ENCODE assay signal across 8 cellular contexts in the genomic region with DNA sequence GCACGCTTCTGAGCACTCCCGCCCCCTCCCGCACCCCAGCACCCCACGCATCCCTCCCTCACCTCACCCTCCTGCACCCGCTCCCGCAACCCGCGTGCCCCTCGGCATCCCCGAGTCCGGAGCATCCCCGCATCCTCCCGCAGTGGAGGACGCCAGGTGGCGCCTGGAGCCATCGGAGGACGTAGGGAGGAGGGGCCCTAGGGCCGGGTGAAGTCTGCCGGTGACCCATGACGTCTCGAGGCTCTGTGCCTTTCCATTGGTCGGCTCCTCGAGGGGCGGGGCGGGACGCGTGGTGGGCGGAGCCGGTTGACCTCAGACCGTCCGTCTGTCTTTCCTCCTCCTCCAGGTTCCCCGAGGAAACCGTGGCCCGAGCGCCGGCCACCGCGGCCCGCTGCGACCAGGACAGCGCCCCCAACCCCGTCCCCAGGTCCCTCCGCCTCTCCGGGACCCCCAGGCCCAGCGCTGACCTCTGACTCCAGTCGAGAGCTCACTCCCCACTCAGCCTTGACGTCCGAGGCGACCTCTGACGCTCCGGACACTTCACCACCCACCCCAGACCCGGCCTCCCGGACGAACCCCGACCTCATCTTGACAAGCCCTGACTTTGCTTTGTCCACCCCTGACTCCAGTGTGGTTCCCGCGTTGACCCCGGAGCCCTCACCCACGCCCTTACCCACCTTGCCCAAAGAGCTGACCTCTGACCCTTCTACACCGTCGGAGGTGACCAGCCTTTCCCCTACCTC. TPM values are rescaled to one million over a fixed set of nuclear protein-coding genes. Genes with fewer than 3 reads are reported as not detected.
DNase-seq lines count a peak whose midpoint lies in the region; ATAC-seq and TF ChIP-seq lines count a peak whose summit lies in the region.

No MANE protein-coding gene starts in this region.

- H3K36me3 ChIP-seq in psoas muscle (ENCODE audit: insufficient read depth in 1 of 2, low read depth in 1 of 2) (no peaks in the 10 kb centered on the region), uterus (no peaks in the 10 kb centered on the region)

- peak; percentile 91 for ATAC-seq in HG02884 (IDR thresholded peaks at IDR 0.05; ENCODE audit: unreplicated experiment)
- peak; percentile 98 for ATAC-seq in left ventricle myocardium superior
- ATAC-seq in psoas muscle: peak; percentile 80 to 91 (median 84)

- peak overlapping the region; percentile 71 for H3K4me3 ChIP-seq in psoas muscle
- peak overlapping the region; percentile 22 to 44 for H3K4me3 ChIP-seq in uterus

- H3K9me3 ChIP-seq in psoas muscle (no peaks in the 10 kb centered on the region), uterus (no peaks in the 10 kb centered on the region)

- WGBS in psoas muscle, 3 donors: 8 to 10% (median 9%) methylated on average over 39 to 61 of the region's 61 CpGs

- H3K27me3 ChIP-seq in psoas muscle (ENCODE audit: insufficient read depth in 3 of 3, low read length in 2 of 3): no peaks in the 10 kb centered on the region
- no peaks in the 10 kb centered on the region for H3K27me3 ChIP-seq in uterus

- intact Hi-C loops in left ventricle myocardium superior (cut with micrococcal nuclease): loop anchor here (10.0 kb wide), 1 partner anchor 88 kb away; the partner anchor contains the start of genes ZNF524 and ZNF865
- intact Hi-C loops in psoas muscle (cut with DNase I): loop anchor here (1.0 to 5.0 kb wide), 4 partner anchors 64 to 115 kb away; partner anchors contain the start of gene ZNF579 (in 1 of the 2)
- intact Hi-C loops in uterus (cut with DNase I; ENCODE audit: low total_unique reads): loop anchor here (10.0 kb wide), 1 partner anchor 88 kb away; the partner anchor contains the start of genes ZNF524 and ZNF865

- DNase-seq in GM13976 (ENCODE audit: low spot score) (peak; percentile 100), NCI-H146 treated with DMSO at 0.1 percent for 48 hours (lab: John Stamatoyannopoulos, UW; ENCODE audit: unreplicated experiment) (peak; percentile 82), T-helper 1 cell (peak; percentile 81 to 89 (median 86)), amygdala (lab: John Stamatoyannopoulos, UW) (peak; percentile 17 to 96 (median 87)), left ventricle myocardium superior (peak; percentile 97), psoas muscle (peak; percentile 94 to 97), uterus (peak; percentile 92 to 94)

- H3K4me1 ChIP-seq in psoas muscle: peaks cover 15% of the 10 kb centered on the region
- peaks cover 0 to 4% of the 10 kb centered on the region in 2 donors for H3K4me1 ChIP-seq in uterus

- in situ Hi-C loops in GM13976 (cut with MboI; ENCODE audit: low sequenced_read_pairs, unreplicated experiment): loop anchor here (5.0 kb wide), 1 partner anchor 110 kb away; no protein-coding TSS in a partner anchor

- TF ChIP-seq CTCF in GM13976 (IDR thresholded peaks at IDR 0.05; ENCODE audit: borderline replicate concordance, control extremely low read depth, extremely low read depth, insufficient read depth, missing control alignments): peak; percentile 94
- TF ChIP-seq CTCF in psoas muscle (IDR thresholded peaks at IDR 0.05): peak; percentile 78
- TF ChIP-seq CTCF in uterus (IDR thresholded peaks at IDR 0.05): peak; percentile 90 to 99 (median 94)

- H3K27ac ChIP-seq in psoas muscle (peak overlapping the region; percentile 95), uterus (peak overlapping the region; percentile 86 to 93)

- TF ChIP-seq POLR2A in uterus (IDR thresholded peaks at IDR 0.05): peak in 1 of 2 donors; percentile 58

RNA-seq across cellular contexts. Expression of gene SBK2, which starts 19.9 kb away (rescaled TPM):
- total RNA-seq in left ventricle myocardium superior (15.2 TPM), psoas muscle (10 to 100 TPM in 1 of 4 donors, 1 to 10 TPM in 2, under 1 TPM in 1; 0.59 to 13.4 (median 3.7) TPM), uterus (not detected)
- polyA plus RNA-seq in psoas muscle: 1 to 10 TPM in 1 of 3 donors, under 1 TPM in 2; 0.14 to 1.1 (median 0.91) TPM

RNA-seq across cellular contexts. Expression of gene SBK3, which starts 28.3 kb away (rescaled TPM):
- total RNA-seq in left ventricle myocardium superior (16.6 TPM), psoas muscle (10 to 100 TPM in 2 of 4 donors, 1 to 10 TPM in 1, under 1 TPM in 1; 0.79 to 30.8 (median 7.6) TPM), uterus (under 1 TPM in 2 of 4 donors, not detected in 2; 0.34 to 0.35 TPM)
- 10 to 100 TPM in 1 of 3 donors, 1 to 10 TPM in 2; 5.4 to 10.6 (median 7.9) TPM for polyA plus RNA-seq in psoas muscle

RNA-seq across cellular contexts. Expression of gene SSC5D, which starts 28.8 kb away (rescaled TPM):
- total RNA-seq in left ventricle myocardium superior (2.7 TPM), psoas muscle (1 to 10 TPM; 1.2 to 4.6 (median 1.9) TPM), uterus (10 to 100 TPM in 3 of 4 donors, 1 to 10 TPM in 1; 5.0 to 50.8 (median 36.0) TPM)
- polyA plus RNA-seq in psoas muscle: under 1 TPM; 0.11 to 0.35 (median 0.16) TPM

RNA-seq across cellular contexts. Expression of gene NAT14, which starts 32.1 kb away (rescaled TPM):
- total RNA-seq in left ventricle myocardium superior: 6.0 TPM
- 1 to 10 TPM; 2.6 to 6.3 (median 4.5) TPM for total RNA-seq in psoas muscle
- 1 to 10 TPM; 2.0 to 4.2 (median 3.6) TPM for polyA plus RNA-seq in psoas muscle
- total RNA-seq in uterus: 10 to 100 TPM; 16.8 to 44.3 (median 19.6) TPM

RNA-seq across cellular contexts. Expression of gene ZNF628, which starts 40.6 kb away (rescaled TPM):
- 6.4 TPM for total RNA-seq in left ventricle myocardium superior
- 10 to 100 TPM in 2 of 4 donors, 1 to 10 TPM in 2; 5.9 to 14.3 (median 11.5) TPM for total RNA-seq in psoas muscle
- 10 to 100 TPM; 11.8 to 12.4 (median 12.2) TPM for polyA plus RNA-seq in psoas muscle
- 10 to 100 TPM in 2 of 4 donors, 1 to 10 TPM in 1, not detected in 1; 1.0 to 29.5 (median 11.9) TPM for total RNA-seq in uterus

Comparison
In these comparisons a context has a peak if more than half of its experiments do, and no peak if none do; other contexts are left out.
1. Peak in every context shown above with its lines: DNase-seq, ATAC-seq, H3K4me3 ChIP-seq and H3K27ac ChIP-seq.